In genomic region chr16:89026121-89026612, GRCh38 we compare ENCODE assay signal across 9 cellular contexts. TPM values are rescaled to one million over a fixed set of nuclear protein-coding genes. Genes with fewer than 3 reads are reported as not detected.
DNase-seq lines count a peak whose midpoint lies in the region; ATAC-seq lines count a peak whose summit lies in the region.
"Had no signal": no experiment of that assay in that cellular context is flagged by ENCODE, and none has a peak within 500 bp of the region (broad histone marks: within the 10 kb centered on the region; RNA-seq: fewer than 3 reads in every experiment).

No MANE protein-coding gene starts in this region.

- peak overlapping the region; percentile 93 to 95 for H3K27ac Mint-ChIP-seq in activated naive CD4-positive, alpha-beta T cell treated with anti-CD3 and anti-CD28 coated beads, Interleukin-2, amount 50 U/mL, for 72 hours

- H3K9me3 Mint-ChIP-seq in activated naive CD4-positive, alpha-beta T cell treated with anti-CD3 and anti-CD28 coated beads, Interleukin-2, amount 50 U/mL, for 72 hours, result peaks cover 15 to 28% of the 10 kb centered on the region in 2 donors

- intact Hi-C loops in left colon (cut with DNase I, micrococcal nuclease), result no loop called here

- DNase-seq in NOMO-1 (lab: John Stamatoyannopoulos, UW; ENCODE audit: unreplicated experiment in 2 of 2) (peak; percentile 45 to 75), left colon (no peak), NCI-H1048 (lab: John Stamatoyannopoulos, UW) (no peak), GOT3 (lab: John Stamatoyannopoulos, UW) (no peak)
- DNase-seq in activated naive CD4-positive, alpha-beta T cell treated with anti-CD3 and anti-CD28 coated beads, Interleukin-2, amount 50 U/mL, for 72 hours (ENCODE audit: low spot score in 2 of 2), result peak; percentile 65 to 83
- peak; percentile 57 to 62 for DNase-seq in stimulated activated CD8-positive, alpha-beta memory T cell treated with anti-CD3 and anti-CD28 coated beads, Interleukin-15, amount 100 ng/mL, for 48 hours (ENCODE audit: low read depth in 2 of 2)
- DNase-seq: H7 had no signal

- H3K36me3 Mint-ChIP-seq in activated naive CD4-positive, alpha-beta T cell treated with anti-CD3 and anti-CD28 coated beads, Interleukin-2, amount 50 U/mL, for 72 hours, result peaks cover 25 to 41% of the 10 kb centered on the region in 2 donors

- ATAC-seq in GM21825 (IDR thresholded peaks at IDR 0.05; ENCODE audit: unreplicated experiment) (peak; percentile 67), GM21360 (IDR thresholded peaks at IDR 0.05; ENCODE audit: unreplicated experiment) (no peak), left colon (no peak)
- peak; percentile 99 for ATAC-seq in activated naive CD4-positive, alpha-beta T cell treated with anti-CD3 and anti-CD28 coated beads, Interleukin-2, amount 50 U/mL, for 72 hours

RNA-seq across cellular contexts. Expression of gene CBFA2T3, which starts 49.2 kb away (rescaled TPM):
- 1 to 10 TPM in 1 of 2 donors, under 1 TPM in 1; 0.76 to 1.1 TPM for total RNA-seq in activated naive CD4-positive, alpha-beta T cell treated with anti-CD3 and anti-CD28 coated beads, Interleukin-2, amount 50 U/mL, for 72 hours
- total RNA-seq in left colon, result 10 to 100 TPM; 10.5 to 15.7 TPM

Comparison
In these comparisons a context has a peak if more than half of its experiments do, and no peak if none do; other contexts are left out.
1. ATAC-seq: peak in GM21825 (single experiment) and activated naive CD4-positive, alpha-beta T cell treated with anti-CD3 and anti-CD28 coated beads, Interleukin-2, amount 50 U/mL, for 72 hours (2 of 2); none in GM21360 (single experiment) and left colon (single experiment).
2. DNase-seq: peak in NOMO-1 (2 of 2), activated naive CD4-positive, alpha-beta T cell treated with anti-CD3 and anti-CD28 coated beads, Interleukin-2, amount 50 U/mL, for 72 hours (2 of 2) and stimulated activated CD8-positive, alpha-beta memory T cell treated with anti-CD3 and anti-CD28 coated beads, Interleukin-15, amount 100 ng/mL, for 48 hours (2 of 2); none in left colon (0 of 2), NCI-H1048 (single experiment) and GOT3 (single experiment).
3. RNA of gene CBFA2T3, which starts 49.2 kb away (total RNA-seq): 10.5 to 15.7 TPM in left colon; 0.76 to 1.1 TPM in activated naive CD4-positive, alpha-beta T cell treated with anti-CD3 and anti-CD28 coated beads, Interleukin-2, amount 50 U/mL, for 72 hours; every median in the first group is over 4 times any median in the second.